ENCODE assay signal across 17 cellular contexts in the genomic region with DNA sequence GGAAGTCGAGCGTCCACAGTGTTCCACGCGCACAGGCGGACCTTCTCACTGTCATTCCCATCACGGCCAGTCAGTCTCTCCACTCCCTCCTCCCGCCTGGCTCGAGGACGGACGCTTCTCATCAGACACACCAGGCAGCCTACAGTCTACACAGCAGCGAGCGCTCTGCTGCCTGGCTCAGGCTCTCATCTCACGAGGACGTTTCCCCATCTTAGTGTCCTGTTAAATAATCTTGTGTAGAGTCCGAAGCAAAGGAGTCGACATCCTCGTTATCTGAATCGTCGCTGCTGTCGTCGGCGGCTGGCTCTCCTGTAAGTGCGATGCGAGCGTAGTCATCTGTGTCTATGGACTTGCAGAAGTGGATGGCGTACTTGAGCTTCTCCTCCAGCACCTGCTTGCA. TPM values are rescaled to one million over a fixed set of nuclear protein-coding genes. Genes with fewer than 3 reads are reported as not detected.
"Had no signal": no experiment of that assay in that cellular context is flagged by ENCODE, and none has a peak within 500 bp of the region (broad histone marks: within the 10 kb centered on the region; RNA-seq: fewer than 3 reads in every experiment).

No MANE protein-coding gene starts in this region.

- H3K4me3 ChIP-seq: body of pancreas, lower lobe of right lung, neural progenitor cell, pancreas, tibial artery had no signal

- H2AFZ ChIP-seq: neural progenitor cell had no signal

- H3K4me2 ChIP-seq: neural progenitor cell had no signal

- H3K27ac Mint-ChIP-seq: activated naive CD8-positive, alpha-beta T cell; dendritic cell treated with granulocyte-macrophage colony-stimulating factor and Interleukin-4, amounts not matched to agents 40 ng/mL and 50 ng/mL, for 4 days; mesothelial cell of epicardium; neural progenitor cell; T-cell had no signal

- H3K9ac ChIP-seq: neural progenitor cell had no signal

- H3K9me3 Mint-ChIP-seq: activated T-cell treated with anti-CD3 and anti-CD28 coated beads, Interleukin-2, amount 50 U/mL, for 4 hours; dendritic cell treated with granulocyte-macrophage colony-stimulating factor and Interleukin-4, amounts not matched to agents 40 ng/mL and 50 ng/mL, for 4 days; mesothelial cell of epicardium; neural progenitor cell; T-cell had no signal

- H3K27me3 Mint-ChIP-seq: activated naive CD8-positive, alpha-beta T cell had no signal

- H3K4me3 Mint-ChIP-seq: activated naive CD8-positive, alpha-beta T cell; activated T-cell treated with anti-CD3 and anti-CD28 coated beads, Interleukin-2, amount 50 U/mL, for 4 hours; dendritic cell treated with granulocyte-macrophage colony-stimulating factor and Interleukin-4, amounts not matched to agents 40 ng/mL and 50 ng/mL, for 4 days; mesothelial cell of epicardium; neural progenitor cell; T-cell had no signal

- DNase-seq: activated effector memory CD4-positive, alpha-beta T cell treated with anti-CD3 and anti-CD28 coated beads, Interleukin-2, amount 50 U/mL, for 16 hours; activated T-cell treated with anti-CD3 and anti-CD28 coated beads, Interleukin-2, amount 50 U/mL, for 4 hours; amygdala; body of pancreas; left cardiac atrium; lower lobe of right lung; pancreas; stimulated activated CD4-positive, alpha-beta T cell treated with anti-CD3 and anti-CD28 coated beads, Interleukin-2, amount 100 ng/mL, for 48 hours; stimulated activated naive CD4-positive, alpha-beta T cell; T-cell; T-helper 9 cell; tibial artery had no signal

- H3K27ac ChIP-seq: body of pancreas, lower lobe of right lung, neural progenitor cell, pancreas had no signal

- H3K27me3 ChIP-seq: tibial artery had no signal

- H3K9me3 ChIP-seq: body of pancreas, lower lobe of right lung, pancreas, tibial artery had no signal

- H3K36me3 ChIP-seq: neural progenitor cell had no signal

RNA-seq across cellular contexts. Expression of gene OCA2, which starts 12.4 kb away (rescaled TPM):
- total RNA-seq: activated T-cell treated with anti-CD3 and anti-CD28 coated beads, Interleukin-2, amount 50 U/mL, for 4 hours; body of pancreas; epithelial cell of proximal tubule had no signal
